15 cellular contexts compared by ENCODE assay signal in the genomic region with DNA sequence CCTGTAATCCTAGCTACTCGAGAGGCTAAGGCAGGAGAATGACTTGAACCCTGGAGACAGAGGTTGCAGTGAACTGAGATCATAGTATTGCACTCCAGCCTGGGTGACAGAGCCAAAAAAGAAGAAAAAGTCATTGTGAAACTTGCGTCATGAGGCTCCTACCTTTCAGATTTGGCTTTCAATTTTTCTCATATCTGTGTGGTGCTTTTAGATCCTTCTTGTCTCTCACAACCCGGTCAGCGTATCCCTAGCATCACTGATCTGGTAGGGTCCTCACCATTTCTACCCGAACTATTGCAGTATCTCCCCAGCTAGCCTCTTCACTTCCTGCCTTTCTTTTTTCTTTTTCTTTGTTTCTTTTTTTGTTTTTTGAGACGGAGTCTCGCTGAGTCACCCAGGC. TPM values are rescaled to one million over a fixed set of nuclear protein-coding genes. Genes with fewer than 3 reads are reported as not detected.
DNase-seq lines count a peak whose midpoint lies in the region; ATAC-seq and TF ChIP-seq lines count a peak whose summit lies in the region.
"Had no signal": no experiment of that assay in that cellular context is flagged by ENCODE, and none has a peak within 500 bp of the region (broad histone marks: within the 10 kb centered on the region; RNA-seq: fewer than 3 reads in every experiment).

No MANE protein-coding gene starts in this region.

- H3K27ac Mint-ChIP-seq in natural killer cell treated with Interleukin-12 subunit alpha and Interleukin-12 subunit beta and Interleukin-15 and Interleukin-18, amount 100 ng/mL, for 72 hours: no peak overlapping the region
- H3K27ac Mint-ChIP-seq in natural killer cell (no peak overlapping the region), activated B cell treated with CpG ODN at 0.5 μM for 24 hours (no peak overlapping the region)
- H3K27ac Mint-ChIP-seq in stimulated activated naive CD8-positive, alpha-beta T cell treated with anti-CD3 and anti-CD28 coated beads, Interleukin-15, Interleukin-2, amounts not matched to agents 100 ng/mL and 50 ng/mL, for 24 hours: no peak overlapping the region

- H4K20me1 ChIP-seq in mammary epithelial cell (ENCODE audit: insufficient read depth, low read length): no peaks in the 10 kb centered on the region

- no peak for TF ChIP-seq CTCF in natural killer cell (IDR thresholded peaks at IDR 0.05)
- TF ChIP-seq CTCF in activated B cell treated with CpG ODN at 0.5 μM for 24 hours (IDR thresholded peaks at IDR 0.05): no peak
- no peak for TF ChIP-seq CTCF in mammary epithelial cell (conservative IDR thresholded peaks at IDR 0.05 in 1 of 2, IDR thresholded peaks at IDR 0.05 in 1 of 2; ENCODE audit: extremely low read depth in 1 of 2, insufficient read depth in 1 of 2, low read depth in 1 of 2, low read length in 2 of 2)

- H2AFZ ChIP-seq in mammary epithelial cell (ENCODE audit: low read depth, low read length): no peak overlapping the region

- no peak overlapping the region for H3K4me2 ChIP-seq in mammary epithelial cell (ENCODE audit: insufficient read depth, low read depth, low read length)

- intact Hi-C loops in natural killer cell (cut with micrococcal nuclease): no loop called here
- intact Hi-C loops in activated B cell treated with CpG ODN at 0.5 μM for 24 hours (cut with micrococcal nuclease): no loop called here
- intact Hi-C loops in mammary epithelial cell (cut with micrococcal nuclease): no loop called here

- dilution Hi-C loops in mammary epithelial cell (cut with HindIII; ENCODE audit: low sequenced_read_pairs): no loop called here

- POLR2A ChIA-PET in activated B cell treated with CpG ODN at 0.5 μM for 24 hours (lab: Charles Lee): no interaction called here

- peaks cover 10 to 16% of the 10 kb centered on the region in 2 donors for H3K27me3 Mint-ChIP-seq in natural killer cell treated with Interleukin-12 subunit alpha and Interleukin-12 subunit beta and Interleukin-15 and Interleukin-18, amount 100 ng/mL, for 72 hours
- H3K27me3 Mint-ChIP-seq in natural killer cell (ENCODE audit: low read depth in 2 of 2): peaks cover 9 to 21% of the 10 kb centered on the region in 2 donors
- no peaks in the 10 kb centered on the region for H3K27me3 Mint-ChIP-seq in activated B cell treated with CpG ODN at 0.5 μM for 24 hours
- no peaks in the 10 kb centered on the region for H3K27me3 Mint-ChIP-seq in stimulated activated naive CD8-positive, alpha-beta T cell treated with anti-CD3 and anti-CD28 coated beads, Interleukin-15, Interleukin-2, amounts not matched to agents 100 ng/mL and 50 ng/mL, for 24 hours

- no peaks in the 10 kb centered on the region for H3K36me3 Mint-ChIP-seq in natural killer cell treated with Interleukin-12 subunit alpha and Interleukin-12 subunit beta and Interleukin-15 and Interleukin-18, amount 100 ng/mL, for 72 hours
- H3K36me3 Mint-ChIP-seq in natural killer cell (no peaks in the 10 kb centered on the region), activated B cell treated with CpG ODN at 0.5 μM for 24 hours (ENCODE audit: low read depth) (no peaks in the 10 kb centered on the region)
- H3K36me3 Mint-ChIP-seq in stimulated activated naive CD8-positive, alpha-beta T cell treated with anti-CD3 and anti-CD28 coated beads, Interleukin-15, Interleukin-2, amounts not matched to agents 100 ng/mL and 50 ng/mL, for 24 hours (ENCODE audit: low read depth): no peaks in the 10 kb centered on the region

- no peaks in the 10 kb centered on the region for H3K36me3 ChIP-seq in mammary epithelial cell (ENCODE audit: insufficient read depth, low read length)
- H3K36me3 ChIP-seq: left lung had no signal

- DNase-seq in natural killer cell treated with Interleukin-12 subunit alpha and Interleukin-12 subunit beta and Interleukin-15 and Interleukin-18, amount 100 ng/mL, for 72 hours (ENCODE audit: low spot score): no peak
- DNase-seq in natural killer cell: no peak
- no peak for DNase-seq in activated B cell treated with CpG ODN at 0.5 μM for 24 hours
- no peak for DNase-seq in COR-L47 (lab: John Stamatoyannopoulos, UW)
- no peak for DNase-seq in mammary epithelial cell
- DNase-seq: Caco-2, left lung, NCI-H187, OCI-M1 had no signal

- no peaks in the 10 kb centered on the region for H3K79me2 ChIP-seq in mammary epithelial cell (ENCODE audit: insufficient read depth, low read length)

- CTCF ChIA-PET in activated B cell treated with CpG ODN at 0.5 μM for 24 hours (lab: Charles Lee): interaction anchor here (1.3 kb wide), 1 partner anchor 61 kb away, joined by 3 read pairs; no protein-coding TSS in a partner anchor
- CTCF ChIA-PET in mammary epithelial cell (lab: Charles Lee; ENCODE audit: low non-redundant PET): no interaction called here

- H3K4me1 ChIP-seq in mammary epithelial cell (ENCODE audit: insufficient read depth, low read length): peaks cover 23% of the 10 kb centered on the region
- H3K4me1 ChIP-seq: left lung had no signal

- no peaks in the 10 kb centered on the region for H3K9me3 Mint-ChIP-seq in natural killer cell treated with Interleukin-12 subunit alpha and Interleukin-12 subunit beta and Interleukin-15 and Interleukin-18, amount 100 ng/mL, for 72 hours
- H3K9me3 Mint-ChIP-seq in natural killer cell (no peaks in the 10 kb centered on the region), activated B cell treated with CpG ODN at 0.5 μM for 24 hours (no peaks in the 10 kb centered on the region)
- no peaks in the 10 kb centered on the region for H3K9me3 Mint-ChIP-seq in stimulated activated naive CD8-positive, alpha-beta T cell treated with anti-CD3 and anti-CD28 coated beads, Interleukin-15, Interleukin-2, amounts not matched to agents 100 ng/mL and 50 ng/mL, for 24 hours

- H3K9me3 ChIP-seq in mammary epithelial cell (replicated peaks; ENCODE audit: insufficient read depth, low read length): no peaks in the 10 kb centered on the region
- H3K9me3 ChIP-seq: Caco-2, left lung had no signal

- no peaks in the 10 kb centered on the region for H3K27me3 ChIP-seq in mammary epithelial cell (ENCODE audit: insufficient read depth, low read length)

- peak; percentile 36 to 43 for ATAC-seq in natural killer cell treated with Interleukin-12 subunit alpha and Interleukin-12 subunit beta and Interleukin-15 and Interleukin-18, amount 100 ng/mL, for 72 hours
- ATAC-seq in natural killer cell: no peak
- peak; percentile 62 for ATAC-seq in GM19351 (IDR thresholded peaks at IDR 0.05; ENCODE audit: unreplicated experiment)
- no peak for ATAC-seq in activated B cell treated with CpG ODN at 0.5 μM for 24 hours (ENCODE audit: low read depth)
- no peak for ATAC-seq in GM21360 (IDR thresholded peaks at IDR 0.05; ENCODE audit: unreplicated experiment)
- ATAC-seq: left lung, SK-N-SH treated with all-trans-retinoic acid at 6 μM for 48 hours had no signal

- H3K4me3 Mint-ChIP-seq in natural killer cell treated with Interleukin-12 subunit alpha and Interleukin-12 subunit beta and Interleukin-15 and Interleukin-18, amount 100 ng/mL, for 72 hours: no peak overlapping the region
- H3K4me3 Mint-ChIP-seq in natural killer cell: no peak overlapping the region
- H3K4me3 Mint-ChIP-seq in activated B cell treated with CpG ODN at 0.5 μM for 24 hours: peak overlapping the region; percentile 2
- H3K4me3 Mint-ChIP-seq in stimulated activated naive CD8-positive, alpha-beta T cell treated with anti-CD3 and anti-CD28 coated beads, Interleukin-15, Interleukin-2, amounts not matched to agents 100 ng/mL and 50 ng/mL, for 24 hours: peak overlapping the region; percentile 58

- in situ Hi-C loops in mammary epithelial cell (cut with MboI; ENCODE audit: low sequenced_read_pairs in 2 of 2): no loop called here

- WGBS in mammary epithelial cell (ENCODE audit: low coverage, missing lambda C conversion rate): 97% methylated on average over 6 of the region's 7 CpGs

- H3K4me1 Mint-ChIP-seq in natural killer cell treated with Interleukin-12 subunit alpha and Interleukin-12 subunit beta and Interleukin-15 and Interleukin-18, amount 100 ng/mL, for 72 hours (ENCODE audit: low read depth in 2 of 2): peaks cover 6 to 7% of the 10 kb centered on the region in 2 donors
- H3K4me1 Mint-ChIP-seq in natural killer cell (peaks cover 0 to 6% of the 10 kb centered on the region in 2 donors), activated B cell treated with CpG ODN at 0.5 μM for 24 hours (no peaks in the 10 kb centered on the region)
- peaks cover 24% of the 10 kb centered on the region for H3K4me1 Mint-ChIP-seq in stimulated activated naive CD8-positive, alpha-beta T cell treated with anti-CD3 and anti-CD28 coated beads, Interleukin-15, Interleukin-2, amounts not matched to agents 100 ng/mL and 50 ng/mL, for 24 hours (ENCODE audit: low read depth)

- H3K4me3 ChIP-seq in mammary epithelial cell (replicated peaks in 1 of 3; ENCODE audit: insufficient read depth in 1 of 3, low read depth in 2 of 3, low read length in 3 of 3): no peak overlapping the region
- H3K4me3 ChIP-seq: left lung, skin epidermis had no signal

- no peak overlapping the region for H3K9ac ChIP-seq in mammary epithelial cell (ENCODE audit: insufficient read depth, low read length)

- BruUV-seq in mammary epithelial cell (replicated peaks; lab: Mats Ljungman, UMichigan): no TSS peak

- H3K27ac ChIP-seq in mammary epithelial cell (ENCODE audit: insufficient read depth, low read depth, low read length): no peak overlapping the region
- H3K27ac ChIP-seq: left lung, skin epidermis had no signal

RNA-seq across cellular contexts. Expression of gene GCNT3, which starts 21.6 kb away (rescaled TPM):
- not detected for total RNA-seq in natural killer cell treated with Interleukin-12 subunit alpha and Interleukin-12 subunit beta and Interleukin-15 and Interleukin-18, amount 100 ng/mL, for 72 hours
- total RNA-seq in natural killer cell: not detected
- not detected in 2 replicates for total RNA-seq in activated B cell treated with CpG ODN at 0.5 μM for 24 hours
- total RNA-seq in mammary epithelial cell: 1 to 10 TPM in 1 of 2 donors, not detected in 1; 1.0 TPM
- 0.18 TPM for polyA plus RNA-seq in mammary epithelial cell
- not detected for polyA minus RNA-seq in mammary epithelial cell
- total RNA-seq: G401 had no signal

Comparison
In these comparisons a context has a peak if more than half of its experiments do, and no peak if none do; other contexts are left out.
1. ATAC-seq: peak in natural killer cell treated with Interleukin-12 subunit alpha and Interleukin-12 subunit beta and Interleukin-15 and Interleukin-18, amount 100 ng/mL, for 72 hours (2 of 2) and GM19351 (single experiment); none in natural killer cell (0 of 3), activated B cell treated with CpG ODN at 0.5 μM for 24 hours (single experiment) and GM21360 (single experiment).
2. H3K4me3 Mint-ChIP-seq: peak in activated B cell treated with CpG ODN at 0.5 μM for 24 hours (single experiment) and stimulated activated naive CD8-positive, alpha-beta T cell treated with anti-CD3 and anti-CD28 coated beads, Interleukin-15, Interleukin-2, amounts not matched to agents 100 ng/mL and 50 ng/mL, for 24 hours (single experiment); none in natural killer cell treated with Interleukin-12 subunit alpha and Interleukin-12 subunit beta and Interleukin-15 and Interleukin-18, amount 100 ng/mL, for 72 hours (single experiment) and natural killer cell (single experiment).